ENCODE assay signal across 1 cellular context in the genomic region with DNA sequence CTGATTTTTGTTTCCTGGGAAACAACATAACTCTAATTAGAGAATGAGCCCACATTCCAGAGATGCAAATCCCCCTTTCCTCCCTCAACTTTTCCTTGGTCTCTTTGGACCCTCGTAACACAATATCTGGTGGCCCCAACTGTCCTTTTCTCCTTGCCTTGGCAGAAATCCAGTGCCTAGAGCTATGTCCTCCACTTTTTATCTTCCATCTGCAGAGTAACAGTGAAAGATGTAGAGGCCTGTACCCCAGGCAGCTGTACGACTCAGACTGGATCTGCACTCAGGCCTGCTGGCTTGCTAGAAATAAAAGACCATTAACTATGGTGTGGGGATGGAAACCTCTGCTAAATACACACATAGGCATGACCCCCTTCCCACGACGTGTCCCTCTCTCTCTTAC.
TF ChIP-seq lines count a peak whose summit lies in the region.

No MANE protein-coding gene starts in this region.

TF ChIP-seq in SK-N-SH, 30 proteins besides CTCF, POLR2A, EP300 and RAD21 (continued from another document):
- TF ChIP-seq TEAD4 (IDR thresholded peaks at IDR 0.05; ENCODE audit: borderline replicate concordance, insufficient read depth), result no peak
